Comparison of ENCODE assay signal across 10 cellular contexts in the genomic region with DNA sequence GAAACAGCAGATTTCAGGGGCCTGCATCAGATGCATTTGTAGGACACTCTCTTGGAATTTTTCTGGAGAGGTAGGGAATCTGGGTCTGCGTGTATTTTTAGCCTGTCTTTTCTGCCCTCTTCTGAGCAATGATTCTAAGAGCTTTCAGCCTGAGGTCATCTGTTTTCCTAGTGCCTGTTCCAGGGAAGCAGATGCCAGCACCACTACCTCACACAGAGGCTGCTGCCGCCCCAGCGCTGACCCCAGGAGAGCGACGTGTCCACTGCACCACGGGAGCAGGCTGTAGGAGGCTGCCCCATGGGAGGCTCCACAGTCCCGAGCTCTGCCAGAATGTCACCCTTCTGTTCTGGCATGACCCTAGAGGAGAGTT.
DNase-seq lines count a peak whose midpoint lies in the region; ATAC-seq and TF ChIP-seq lines count a peak whose summit lies in the region.
"Had no signal": no experiment of that assay in that cellular context is flagged by ENCODE, and none has a peak within 500 bp of the region (broad histone marks: within the 10 kb centered on the region; RNA-seq: fewer than 3 reads in every experiment).

No MANE protein-coding gene starts in this region.

- peak; percentile 76 to 91 (median 86) for ATAC-seq in psoas muscle

- TF ChIP-seq CTCF in AG10803 (conservative IDR thresholded peaks at IDR 0.05; ENCODE audit: low read length) (no peak; the same call in 1 of the 2 replicates), psoas muscle (IDR thresholded peaks at IDR 0.05) (no peak)

- H3K36me3 ChIP-seq in SJCRH30 (no peaks in the 10 kb centered on the region), psoas muscle (ENCODE audit: insufficient read depth in 1 of 2, low read depth in 1 of 2) (no peaks in the 10 kb centered on the region)

- DNase-seq in AG10803 (ENCODE audit: low read depth) (peak; percentile 95), SJCRH30 (peak; percentile 72 to 83), fibroblast of the conjunctiva (ENCODE audit: low read depth) (peak; percentile 20), psoas muscle (peak; percentile 52 to 72), NCI-H2196 treated with DMSO at 0.1 percent for 48 hours (lab: John Stamatoyannopoulos, UW; ENCODE audit: unreplicated experiment) (no peak), COLO668 (lab: John Stamatoyannopoulos, UW; ENCODE audit: unreplicated experiment) (no peak), HT-29 (ENCODE audit: low spot score) (no peak), D341Med (ENCODE audit: low spot score) (no peak)
- DNase-seq: activated CD4-positive, alpha-beta T cell treated with anti-CD3 and anti-CD28 coated beads, Interleukin-2, amount 50 U/mL, for 1 hour; KBM-7 had no signal

- intact Hi-C loops in psoas muscle (cut with DNase I), result no loop called here

- H3K27ac ChIP-seq in SJCRH30 (peak overlapping the region; percentile 72), psoas muscle (peak overlapping the region; percentile 51)

- 13 to 25% (median 21%) methylated on average over 7 of the region's 7 CpGs for WGBS in psoas muscle, 3 donors

- peaks cover 33% of the 10 kb centered on the region for H3K4me1 ChIP-seq in SJCRH30
- peaks cover 12% of the 10 kb centered on the region for H3K4me1 ChIP-seq in psoas muscle

- H3K27me3 ChIP-seq in SJCRH30 (no peaks in the 10 kb centered on the region), psoas muscle (ENCODE audit: insufficient read depth in 3 of 3, low read length in 2 of 3) (peaks cover 0 to 2% (median 0%) of the 10 kb centered on the region in 3 donors)

- H3K9me3 ChIP-seq in SJCRH30 (replicated peaks) (peaks cover 4% of the 10 kb centered on the region), psoas muscle (no peaks in the 10 kb centered on the region)

- H3K4me3 ChIP-seq in AG10803 (ENCODE audit: low read length), result no peak overlapping the region
- H3K4me3 ChIP-seq in SJCRH30, result no peak overlapping the region
- H3K4me3 ChIP-seq in psoas muscle, result no peak overlapping the region

Comparison
In these comparisons a context has a peak if more than half of its experiments do, and no peak if none do; other contexts are left out.
1. DNase-seq: peak in AG10803 (single experiment), SJCRH30 (2 of 2), fibroblast of the conjunctiva (single experiment) and psoas muscle (2 of 2); none in NCI-H2196 treated with DMSO at 0.1 percent for 48 hours (single experiment), COLO668 (single experiment), HT-29 (single experiment) and D341Med (single experiment).